In the genomic region with DNA sequence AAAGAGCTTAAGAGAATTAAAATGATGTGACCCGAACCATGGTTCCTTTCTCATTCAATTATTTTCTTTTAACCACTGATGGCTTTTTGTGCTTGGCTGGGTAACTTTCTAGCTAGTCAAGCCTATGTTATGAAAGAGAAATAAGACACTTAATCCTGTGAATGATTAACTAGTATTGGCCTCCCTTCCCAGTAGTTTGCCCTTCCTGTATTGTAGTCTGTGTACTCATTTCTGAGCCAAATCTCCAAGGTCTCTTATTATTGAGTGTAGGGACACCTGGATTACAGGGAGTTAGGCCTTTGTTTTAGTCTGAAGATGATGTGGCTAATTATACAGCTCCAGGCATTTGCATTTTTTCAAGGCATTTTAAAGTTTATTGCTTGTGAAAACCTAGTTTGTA, we compare ENCODE assay signal across 8 cellular contexts.
DNase-seq lines count a peak whose midpoint lies in the region; ATAC-seq, FAIRE-seq and TF ChIP-seq lines count a peak whose summit lies in the region.

No MANE protein-coding gene starts in this region.

- 91 to 100% (median 95%) methylated on average over 1 of the region's 1 CpG for WGBS in heart left ventricle, 4 donors

- TF ChIP-seq POLR2A in heart left ventricle (IDR thresholded peaks at IDR 0.05): no peak

- H3K36me3 ChIP-seq in bronchial epithelial cell (ENCODE audit: control insufficient read depth, insufficient read depth, low read length): no peaks in the 10 kb centered on the region
- no peaks in the 10 kb centered on the region for H3K36me3 ChIP-seq in lower lobe of right lung
- H3K36me3 ChIP-seq in ascending aorta: no peaks in the 10 kb centered on the region
- H3K36me3 ChIP-seq in heart left ventricle: no peaks in the 10 kb centered on the region

- intact Hi-C loops in lower lobe of right lung (cut with DNase I) (no loop called here), ascending aorta (cut with DNase I) (no loop called here), heart left ventricle (cut with DNase I) (no loop called here)

- H3K4me3 ChIP-seq in bronchial epithelial cell (ENCODE audit: low read depth, low read length): no peak overlapping the region
- no peak overlapping the region for H3K4me3 ChIP-seq in lower lobe of right lung
- no peak overlapping the region for H3K4me3 ChIP-seq in ascending aorta
- H3K4me3 ChIP-seq in heart left ventricle: no peak overlapping the region

- no peak for FAIRE-seq in bronchial epithelial cell (lab: Jason Lieb, UNC)

- no peak for TF ChIP-seq CTCF in bronchial epithelial cell (IDR thresholded peaks at IDR 0.05; ENCODE audit: insufficient read depth, low read length, severe bottlenecking)
- no peak for TF ChIP-seq CTCF in lower lobe of right lung (IDR thresholded peaks at IDR 0.05)
- TF ChIP-seq CTCF in ascending aorta (IDR thresholded peaks at IDR 0.05): no peak
- TF ChIP-seq CTCF in heart left ventricle (IDR thresholded peaks at IDR 0.05): no peak

- in situ Hi-C loops in Caki2 (cut with HindIII; ENCODE audit: low pct_unique_long_range_greater_than_20kb, low sequenced_read_pairs): no loop called here

- peaks cover 9% of the 10 kb centered on the region for H3K4me1 ChIP-seq in lower lobe of right lung
- H3K4me1 ChIP-seq in ascending aorta: peaks cover 0 to 3% of the 10 kb centered on the region in 2 donors
- H3K4me1 ChIP-seq in heart left ventricle: no peaks in the 10 kb centered on the region

- H3K27ac ChIP-seq in lower lobe of right lung (no peak overlapping the region), ascending aorta (no peak overlapping the region), heart left ventricle (peak overlapping the region in 1 of 12 donors; percentile 80)

- H3K9me3 ChIP-seq in lower lobe of right lung: no peaks in the 10 kb centered on the region
- no peaks in the 10 kb centered on the region for H3K9me3 ChIP-seq in ascending aorta
- H3K9me3 ChIP-seq in heart left ventricle: no peaks in the 10 kb centered on the region

- DNase-seq in Caki2 (ENCODE audit: low read depth) (peak; percentile 88), bronchial epithelial cell (ENCODE audit: low read depth) (peak; percentile 35), lower lobe of right lung (no peak), ascending aorta (ENCODE audit: low spot score in 2 of 2) (no peak), SKM-1 (lab: John Stamatoyannopoulos, UW; ENCODE audit: unreplicated experiment) (no peak), COLO829 (ENCODE audit: low spot score) (no peak), heart left ventricle (no peak)

- no peaks in the 10 kb centered on the region for H3K27me3 ChIP-seq in bronchial epithelial cell (ENCODE audit: control insufficient read depth, insufficient read depth, low read length)
- no peaks in the 10 kb centered on the region for H3K27me3 ChIP-seq in lower lobe of right lung (ENCODE audit: low read depth)
- no peaks in the 10 kb centered on the region for H3K27me3 ChIP-seq in ascending aorta
- H3K27me3 ChIP-seq in heart left ventricle: no peaks in the 10 kb centered on the region

- ATAC-seq in HG03135 (IDR thresholded peaks at IDR 0.05; ENCODE audit: unreplicated experiment) (peak; percentile 67), lower lobe of right lung (peak; percentile 89 to 97), heart left ventricle (no peak)

Comparison
In these comparisons a context has a peak if more than half of its experiments do, and no peak if none do; other contexts are left out.
1. DNase-seq: peak in Caki2 (single experiment) and bronchial epithelial cell (single experiment); none in lower lobe of right lung (single experiment), ascending aorta (0 of 2), SKM-1 (single experiment), COLO829 (single experiment) and heart left ventricle (0 of 5).
2. ATAC-seq: peak in HG03135 (single experiment) and lower lobe of right lung (2 of 2); none in heart left ventricle (0 of 4).